ENCODE assay signal across 9 cellular contexts in genomic region chr6:30544666-30545272, GRCh38. TPM values are rescaled to one million over a fixed set of nuclear protein-coding genes. Genes with fewer than 3 reads are reported as not detected.
A peak's percentile ranks its signal among the peaks of the same experiment; 100 is the strongest.
DNase-seq lines count a peak whose midpoint lies in the region; ATAC-seq and TF ChIP-seq lines count a peak whose summit lies in the region.
"Had no signal": no experiment of that assay in that cellular context is flagged by ENCODE, and none has a peak within 500 bp of the region (broad histone marks: within the 10 kb centered on the region; RNA-seq: fewer than 3 reads in every experiment).

No MANE protein-coding gene starts in this region.

- H3K4me2 ChIP-seq in BLaER1 treated with 17β-estradiol and CSF1 and Interleukin-3, amounts not matched to agents 10 nM and 100 nM: peak overlapping the region; percentile 2 to 97 (median 43); a peak in 18 of 22 replicates

- H3K4me3 Mint-ChIP-seq in activated naive CD8-positive, alpha-beta T cell: peak overlapping the region; percentile 53

- TF ChIP-seq CTCF in GM12875 (IDR thresholded peaks at IDR 0.05; ENCODE audit: borderline replicate concordance, insufficient read depth, low read depth, low read length) (peak; percentile 56), cardiac muscle cell (IDR thresholded peaks at IDR 0.05; ENCODE audit: low read depth, low read length) (peak; percentile 85)

- H3K27me3 ChIP-seq in BLaER1 treated with 17β-estradiol and CSF1 and Interleukin-3, amounts not matched to agents 10 nM and 100 nM: no peaks in the 10 kb centered on the region
- H3K27me3 ChIP-seq in cardiac muscle cell: no peaks in the 10 kb centered on the region
- H3K27me3 ChIP-seq: SJSA1 had no signal

- peak overlapping the region in 5 of 11 experiments; percentile 1 to 22 (median 8); a peak in 4 of 22 replicates for H3K27ac ChIP-seq in BLaER1 treated with 17β-estradiol and CSF1 and Interleukin-3, amounts not matched to agents 10 nM and 100 nM
- H3K27ac ChIP-seq in cardiac muscle cell: no peak overlapping the region
- H3K27ac ChIP-seq: SJSA1 had no signal

- peaks cover 27 to 44% (median 30%) of the 10 kb centered on the region in 10 experiments for H3K4me1 ChIP-seq in BLaER1 treated with 17β-estradiol and CSF1 and Interleukin-3, amounts not matched to agents 10 nM and 100 nM
- no peaks in the 10 kb centered on the region for H3K4me1 ChIP-seq in cardiac muscle cell (ENCODE audit: low read depth)
- H3K4me1 ChIP-seq: SJSA1 had no signal

- peaks cover 0 to 10% (median 0%) of the 10 kb centered on the region in 11 experiments; a peak in 3 of 22 replicates for H4K20me1 ChIP-seq in BLaER1 treated with 17β-estradiol and CSF1 and Interleukin-3, amounts not matched to agents 10 nM and 100 nM

- no peak for ATAC-seq in GM19452 (IDR thresholded peaks at IDR 0.05; ENCODE audit: unreplicated experiment)

- H3K27ac Mint-ChIP-seq in activated naive CD8-positive, alpha-beta T cell: peak overlapping the region; percentile 80

- no peaks in the 10 kb centered on the region for H3K9me3 Mint-ChIP-seq in activated naive CD8-positive, alpha-beta T cell (ENCODE audit: low read depth)

- no peaks in the 10 kb centered on the region for H3K27me3 Mint-ChIP-seq in activated naive CD8-positive, alpha-beta T cell

- H3K36me3 ChIP-seq in BLaER1 treated with 17β-estradiol and CSF1 and Interleukin-3, amounts not matched to agents 10 nM and 100 nM: peaks cover 40 to 60% (median 53%) of the 10 kb centered on the region in 11 experiments
- peaks cover 20% of the 10 kb centered on the region for H3K36me3 ChIP-seq in cardiac muscle cell

- DNase-seq in NCI-H2196 (lab: John Stamatoyannopoulos, UW; ENCODE audit: unreplicated experiment): peak; percentile 57
- peak; percentile 48 to 78 for DNase-seq in cardiac muscle cell (ENCODE audit: low read depth in 1 of 2, low spot score in 1 of 2)
- peak; percentile 57 for DNase-seq in retina
- no peak for DNase-seq in stimulated activated CD4-positive, alpha-beta T cell treated with anti-CD3 and anti-CD28 coated beads, Interleukin-4, amount 100 ng/mL, for 1 hour

- peaks cover 33% of the 10 kb centered on the region for H3K4me1 Mint-ChIP-seq in activated naive CD8-positive, alpha-beta T cell (ENCODE audit: low read depth)

- peaks cover 6% of the 10 kb centered on the region for H3K36me3 Mint-ChIP-seq in activated naive CD8-positive, alpha-beta T cell

- peak overlapping the region in 3 of 11 experiments; percentile 15 to 40 (median 32); a peak in 6 of 22 replicates for H3K9ac ChIP-seq in BLaER1 treated with 17β-estradiol and CSF1 and Interleukin-3, amounts not matched to agents 10 nM and 100 nM

- H3K9me3 ChIP-seq in BLaER1 treated with 17β-estradiol and CSF1 and Interleukin-3, amounts not matched to agents 10 nM and 100 nM (replicated peaks in 1 of 11): no peaks in the 10 kb centered on the region
- no peaks in the 10 kb centered on the region for H3K9me3 ChIP-seq in cardiac muscle cell (ENCODE audit: low read depth)
- H3K9me3 ChIP-seq: SJSA1 had no signal

- no peak overlapping the region for H3K4me3 ChIP-seq in BLaER1 treated with 17β-estradiol and CSF1 and Interleukin-3, amounts not matched to agents 10 nM and 100 nM
- H3K4me3 ChIP-seq in GM12875 (ENCODE audit: low read depth, low read length): no peak overlapping the region
- no peak overlapping the region for H3K4me3 ChIP-seq in cardiac muscle cell
- H3K4me3 ChIP-seq: SJSA1 had no signal

RNA-seq across cellular contexts. Expression of gene GNL1, which starts 11.5 kb away (rescaled TPM):
- 12.4 and 16.1 TPM in 2 replicates for total RNA-seq in cardiac muscle cell
- polyA plus RNA-seq in cardiac muscle cell: 33.9 and 44.2 TPM in 2 replicates

RNA-seq across cellular contexts. Expression of gene PRR3, which starts 12.3 kb away (rescaled TPM):
- 11.4 and 11.8 TPM in 2 replicates for total RNA-seq in cardiac muscle cell
- 14.3 and 14.7 TPM in 2 replicates for polyA plus RNA-seq in cardiac muscle cell

RNA-seq across cellular contexts. Expression of gene ABCF1, which starts 26.5 kb away (rescaled TPM):
- total RNA-seq in cardiac muscle cell: 54.4 and 61.9 TPM in 2 replicates
- 52.5 and 54.6 TPM in 2 replicates for polyA plus RNA-seq in cardiac muscle cell

RNA-seq across cellular contexts. Expression of gene HLA-E, which starts 55.5 kb away (rescaled TPM):
- 30.0 and 39.2 TPM in 2 replicates for total RNA-seq in cardiac muscle cell
- 17.0 and 26.1 TPM in 2 replicates for polyA plus RNA-seq in cardiac muscle cell
